In genomic region chr10:72255977-72256729, GRCh38 we compare ENCODE assay signal across 9 cellular contexts. TPM values are rescaled to one million over a fixed set of nuclear protein-coding genes. Genes with fewer than 3 reads are reported as not detected.
DNase-seq lines count a peak whose midpoint lies in the region; ATAC-seq and TF ChIP-seq lines count a peak whose summit lies in the region.
"Had no signal": no experiment of that assay in that cellular context is flagged by ENCODE, and none has a peak within 500 bp of the region (broad histone marks: within the 10 kb centered on the region; RNA-seq: fewer than 3 reads in every experiment).

No MANE protein-coding gene starts in this region.

- H2BK15ac ChIP-seq in IMR-90 (ENCODE audit: low read depth, low read length) = no peak overlapping the region

- TF ChIP-seq CTCF in 22Rv1 (IDR thresholded peaks at IDR 0.05) = no peak
- no peak for TF ChIP-seq CTCF in IMR-90 (conservative IDR thresholded peaks at IDR 0.05; ENCODE audit: low read depth, low read length)
- TF ChIP-seq CTCF in nephron progenitor cell (IDR thresholded peaks at IDR 0.05) = no peak
- no peak for TF ChIP-seq CTCF in HFFc6 (IDR thresholded peaks at IDR 0.05)

- no TSS peak for BruUV-seq in IMR-90 (replicated peaks; lab: Mats Ljungman, UMichigan)

- H3K27me3 ChIP-seq in IMR-90 (ENCODE audit: control insufficient read depth, insufficient read depth, low read length) = no peaks in the 10 kb centered on the region

- H2AK5ac ChIP-seq in IMR-90 (ENCODE audit: low read depth, low read length) = no peak overlapping the region; the same call in 1 of the 2 replicates

- H2BK20ac ChIP-seq in IMR-90 (ENCODE audit: low read depth, low read length) = 0 out of 2 replicates have a peak overlapping the region, but pooled peaks have one; percentile 1

- POLR2A ChIA-PET in IMR-90 (lab: Charles Lee; ENCODE audit: unreplicated experiment) = no interaction called here

- intact Hi-C loops in IMR-90 (cut with micrococcal nuclease) = no loop called here

- H3K79me1 ChIP-seq in IMR-90 (ENCODE audit: low read depth in 1 of 2, low read length in 2 of 2) = no peaks in the 10 kb centered on the region

- peaks cover 79% of the 10 kb centered on the region for H3K4me1 Mint-ChIP-seq in nephron progenitor cell
- peaks cover 44% of the 10 kb centered on the region for H3K4me1 Mint-ChIP-seq in HFFc6 (ENCODE audit: low read depth)

- DNase-seq in IMR-90 (no peak), caudate nucleus (lab: John Stamatoyannopoulos, UW) (peak in 2 of 61 donors; percentile 34 to 79), nephron progenitor cell (no peak), NCI-H345 (lab: John Stamatoyannopoulos, UW) (no peak), HFFc6 (no peak)

- CTCF ChIA-PET in IMR-90 (lab: Yijun Ruan, JAX) = interaction anchor here (1.0 kb wide), 1 partner anchor 130 kb away, joined by 3 read pairs; no protein-coding TSS in a partner anchor

- H3K9me1 ChIP-seq in IMR-90 (ENCODE audit: insufficient read depth, low read length) = peaks cover 9% of the 10 kb centered on the region

- H3K4me2 ChIP-seq in IMR-90 (ENCODE audit: low read depth, low read length) = no peak overlapping the region

- no peak overlapping the region for H3K18ac ChIP-seq in IMR-90 (ENCODE audit: low read depth, low read length)

- H3K27ac Mint-ChIP-seq in nephron progenitor cell (peak overlapping the region; percentile 90), HFFc6 (no peak overlapping the region)

- no peaks in the 10 kb centered on the region for H3K36me3 ChIP-seq in IMR-90 (ENCODE audit: control insufficient read depth, insufficient read depth, low read length)

- H4K5ac ChIP-seq in IMR-90 (ENCODE audit: low read depth, low read length) = no peak overlapping the region

- in situ Hi-C loops in IMR-90 (cut with MboI; ENCODE audit: low sequenced_read_pairs) = no loop called here

- H3K9me3 Mint-ChIP-seq in nephron progenitor cell (no peaks in the 10 kb centered on the region), HFFc6 (no peaks in the 10 kb centered on the region)
- H3K9me3 Mint-ChIP-seq: central memory CD8-positive, alpha-beta T cell had no signal

- H3K4me3 Mint-ChIP-seq in nephron progenitor cell = no peak overlapping the region
- no peak overlapping the region for H3K4me3 Mint-ChIP-seq in HFFc6

- dilution Hi-C loops in IMR-90 (cut with HindIII; ENCODE audit: low sequenced_read_pairs, unreplicated experiment) = no loop called here

- H4K91ac ChIP-seq in IMR-90 (ENCODE audit: insufficient read depth, low read depth, low read length) = no peak overlapping the region

- H2BK120ac ChIP-seq in IMR-90 (ENCODE audit: low read depth, low read length) = no peak overlapping the region

- H3K36me3 Mint-ChIP-seq in nephron progenitor cell (ENCODE audit: low read depth) (no peaks in the 10 kb centered on the region), HFFc6 (ENCODE audit: low read depth) (no peaks in the 10 kb centered on the region)

- TF ChIP-seq RAD21 in IMR-90 (IDR thresholded peaks at IDR 0.05; ENCODE audit: low read length) = no peak

- no peaks in the 10 kb centered on the region for H4K20me1 ChIP-seq in IMR-90 (ENCODE audit: insufficient read depth, low read length)

- H3K4me3 ChIP-seq in IMR-90 (ENCODE audit: insufficient read depth, low read depth, low read length) = no peak overlapping the region

- H3K27ac ChIP-seq in 22Rv1 (peak overlapping the region; percentile 90), IMR-90 (ENCODE audit: insufficient read depth, low read length) (no peak overlapping the region), caudate nucleus (ENCODE audit: low read depth, low read length) (peak overlapping the region; percentile 98)

- no peaks in the 10 kb centered on the region for H3K9me3 ChIP-seq in IMR-90 (ENCODE audit: control insufficient read depth, insufficient read depth, low read length)

- no peak overlapping the region for H2AFZ ChIP-seq in IMR-90 (replicated peaks; ENCODE audit: low read length, poor library complexity)

- H2AK9ac ChIP-seq in IMR-90 (replicated peaks; ENCODE audit: low read depth, low read length, poor library complexity) = no peak overlapping the region

- H2BK5ac ChIP-seq in IMR-90 (ENCODE audit: low read depth, low read length, poor library complexity, severe bottlenecking) = no peak overlapping the region

- H3K56ac ChIP-seq in IMR-90 (ENCODE audit: extremely low read depth, insufficient read depth, low read length) = no peak overlapping the region

- no CpG with 5 or more reads among the region's 6 CpGs for WGBS in IMR-90 (ENCODE audit: extremely low coverage in 2 of 2, insufficient read length in 1 of 2), 2 experiments

- H3K23ac ChIP-seq in IMR-90 (ENCODE audit: low read depth, low read length) = no peak overlapping the region

- H3K14ac ChIP-seq in IMR-90 (replicated peaks; ENCODE audit: low read depth, low read length) = no peak overlapping the region

- H4K8ac ChIP-seq in IMR-90 (ENCODE audit: low read depth in 2 of 2, low read length in 2 of 2) = no peak overlapping the region

- peaks cover 24% of the 10 kb centered on the region for H3K4me1 ChIP-seq in IMR-90 (ENCODE audit: control insufficient read depth, insufficient read depth, low read length)

- H3K4ac ChIP-seq in IMR-90 (ENCODE audit: low read depth, low read length) = no peak overlapping the region

- no peak for ATAC-seq in IMR-90 (ENCODE audit: low read depth)
- ATAC-seq in HG02973 (IDR thresholded peaks at IDR 0.05; ENCODE audit: unreplicated experiment) = no peak
- no peak for ATAC-seq in HG02588 (IDR thresholded peaks at IDR 0.05; ENCODE audit: unreplicated experiment)

- H3K9ac ChIP-seq in IMR-90 (ENCODE audit: low read depth, low read length) = no peak overlapping the region

- H3K27me3 Mint-ChIP-seq in nephron progenitor cell (ENCODE audit: low read depth, poor library complexity) (no peaks in the 10 kb centered on the region), HFFc6 (ENCODE audit: insufficient read depth) (peaks cover 3% of the 10 kb centered on the region; the same call in 1 of the 2 replicates)
- H3K27me3 Mint-ChIP-seq: central memory CD8-positive, alpha-beta T cell had no signal

- no peak for TF ChIP-seq POLR2A in IMR-90 (IDR thresholded peaks at IDR 0.05; ENCODE audit: low read depth, low read length)

TF ChIP-seq in IMR-90, 13 proteins besides CTCF, POLR2A, EP300 and RAD21:
- no peak for TF ChIP-seq NFE2L2 (IDR thresholded peaks at IDR 0.05; ENCODE audit: low read depth, low read length)
- no peak for TF ChIP-seq RCOR1 (IDR thresholded peaks at IDR 0.05; ENCODE audit: insufficient replicate concordance, low read length)
- TF ChIP-seq MAFK (IDR thresholded peaks at IDR 0.05; ENCODE audit: low read depth, low read length) = peak; percentile 81
- TF ChIP-seq SMC3 (IDR thresholded peaks at IDR 0.05; ENCODE audit: low read depth, low read length) = no peak
- no peak for TF ChIP-seq MAZ (IDR thresholded peaks at IDR 0.05; ENCODE audit: borderline replicate concordance, low read depth, low read length)
- no peak for TF ChIP-seq CHD1 (IDR thresholded peaks at IDR 0.05; ENCODE audit: low read depth, low read length)
- TF ChIP-seq ELK1 (IDR thresholded peaks at IDR 0.05; ENCODE audit: borderline replicate concordance, low read depth, low read length) = no peak
- no peak for TF ChIP-seq FOS (IDR thresholded peaks at IDR 0.05; ENCODE audit: low read depth, low read length)

RNA-seq across cellular contexts. Expression of gene DDIT4, which starts 17.6 kb away (rescaled TPM):
- 108 and 110 TPM in 2 replicates for total RNA-seq in IMR-90 (2012; rRNA removed)
- polyA plus RNA-seq in IMR-90 (2012; rRNA removed) = 31.0 and 59.6 TPM in 2 replicates
- polyA plus RNA-seq in IMR-90 (2012; cell fraction: cytosol; rRNA removed) = 38.8 and 80.6 TPM in 2 replicates
- 80.3 and 93.3 TPM in 2 replicates for polyA plus RNA-seq in IMR-90 (2012; cell fraction: nucleus; rRNA removed; ENCODE audit: low replicate concordance)
- total RNA-seq in HFFc6 (2021; fragmentation: NEBNext Ultra II Directional; extraction: Animal tissue kit (Norgen Biotek cat#: 25700)) = 10 to 100 TPM; 27.7 to 32.4 (median 30.0) TPM

RNA-seq across cellular contexts. Expression of gene ASCC1, which starts 40.1 kb away (rescaled TPM):
- total RNA-seq in IMR-90 (2012; rRNA removed) = 21.0 and 21.9 TPM in 2 replicates
- 12.3 and 15.9 TPM in 2 replicates for polyA plus RNA-seq in IMR-90 (2012; rRNA removed)
- 5.2 and 5.6 TPM in 2 replicates for polyA plus RNA-seq in IMR-90 (2012; cell fraction: cytosol; rRNA removed)
- 1.5 and 9.0 TPM in 2 replicates for polyA plus RNA-seq in IMR-90 (2012; cell fraction: nucleus; rRNA removed; ENCODE audit: low replicate concordance)
- total RNA-seq in HFFc6 (2021; fragmentation: NEBNext Ultra II Directional; extraction: Animal tissue kit (Norgen Biotek cat#: 25700)) = 10 to 100 TPM; 21.0 to 29.6 (median 25.3) TPM

RNA-seq across cellular contexts. Expression of gene ANAPC16, which starts 40.3 kb away (rescaled TPM):
- total RNA-seq in IMR-90 (2012; rRNA removed) = 26.3 and 35.3 TPM in 2 replicates
- polyA plus RNA-seq in IMR-90 (2012; rRNA removed) = 17.4 and 25.2 TPM in 2 replicates
- polyA plus RNA-seq in IMR-90 (2012; cell fraction: cytosol; rRNA removed) = 11.2 and 14.4 TPM in 2 replicates
- 4.8 and 19.4 TPM in 2 replicates for polyA plus RNA-seq in IMR-90 (2012; cell fraction: nucleus; rRNA removed; ENCODE audit: low replicate concordance)
- 10 to 100 TPM; 40.4 to 46.0 (median 40.7) TPM for total RNA-seq in HFFc6 (2021; fragmentation: NEBNext Ultra II Directional; extraction: Animal tissue kit (Norgen Biotek cat#: 25700))
